Comparison of ENCODE assay signal across 31 cellular contexts in the genomic region with DNA sequence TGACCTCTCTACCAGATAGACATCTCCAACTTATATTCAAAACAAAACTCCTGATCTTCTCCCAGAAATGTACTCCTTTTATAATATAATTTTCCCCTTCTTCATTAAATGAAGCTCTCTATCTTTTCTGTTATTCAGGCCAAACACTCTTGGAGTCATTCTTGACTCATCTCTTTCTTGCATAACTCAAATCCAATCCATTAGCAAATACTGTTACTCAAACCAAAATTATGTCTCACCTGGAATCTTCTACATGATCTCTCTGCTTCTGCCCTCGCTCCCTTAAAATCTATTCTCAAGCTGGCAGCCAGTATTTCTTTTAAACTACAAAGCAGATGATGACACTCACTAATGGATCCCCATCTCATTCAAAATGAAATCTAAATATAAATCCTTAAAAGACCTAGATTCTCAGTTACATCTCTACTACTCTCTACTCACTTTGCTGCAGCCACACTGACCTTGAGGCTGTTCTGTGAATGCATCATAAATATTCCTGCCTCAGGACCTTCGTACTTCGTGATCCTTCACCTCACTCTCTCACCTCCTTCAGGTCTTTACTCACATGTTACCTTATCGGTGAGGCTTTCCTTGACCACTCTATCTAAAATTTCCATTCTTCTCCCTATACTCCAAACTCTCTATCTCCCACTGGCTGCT.
A peak's percentile ranks its signal among the peaks of the same experiment; 100 is the strongest.
DNase-seq lines count a peak whose midpoint lies in the region; ATAC-seq, FAIRE-seq and TF ChIP-seq lines count a peak whose summit lies in the region.
"Had no signal": no experiment of that assay in that cellular context is flagged by ENCODE, and none has a peak within 500 bp of the region (broad histone marks: within the 10 kb centered on the region; RNA-seq: fewer than 3 reads in every experiment).

No MANE protein-coding gene starts in this region.

- H3K27me3 Mint-ChIP-seq in astrocyte (ENCODE audit: low read depth, unreplicated experiment), result no peaks in the 10 kb centered on the region
- H3K27me3 Mint-ChIP-seq: activated CD4-positive, alpha-beta memory T cell treated with anti-CD3 and anti-CD28 coated beads, Interleukin-2, amount 10 ng/mL, durations not matched to agents 7 days and 5 days had no signal

- no peak overlapping the region for H3K14ac ChIP-seq in IMR-90 (replicated peaks; ENCODE audit: low read depth, low read length)

- H3K79me2 ChIP-seq in astrocyte (ENCODE audit: insufficient read depth, low read length) (no peaks in the 10 kb centered on the region), mesendoderm (ENCODE audit: control insufficient read depth, insufficient read depth, low read length) (no peaks in the 10 kb centered on the region)

- H3K36me3 ChIP-seq in IMR-90 (ENCODE audit: control insufficient read depth, insufficient read depth, low read length), result no peaks in the 10 kb centered on the region
- H3K36me3 ChIP-seq in astrocyte (ENCODE audit: insufficient read depth, low read length), result no peaks in the 10 kb centered on the region
- no peaks in the 10 kb centered on the region for H3K36me3 ChIP-seq in mucosa of descending colon (ENCODE audit: low read depth)
- H3K36me3 ChIP-seq in mesendoderm (ENCODE audit: control insufficient read depth, insufficient read depth, low read length), result no peaks in the 10 kb centered on the region
- H3K36me3 ChIP-seq: esophagus squamous epithelium, pancreas, right atrium auricular region, transverse colon had no signal

- H2BK120ac ChIP-seq in IMR-90 (ENCODE audit: low read depth, low read length) (no peak overlapping the region), mesendoderm (ENCODE audit: low read depth, low read length) (no peak overlapping the region)

- intact Hi-C loops in IMR-90 (cut with micrococcal nuclease), result no loop called here
- intact Hi-C loops in mucosa of descending colon (cut with DNase I, micrococcal nuclease), result no loop called here

- H3K27ac Mint-ChIP-seq in astrocyte (ENCODE audit: unreplicated experiment), result no peak overlapping the region
- H3K27ac Mint-ChIP-seq: activated CD4-positive, alpha-beta memory T cell treated with anti-CD3 and anti-CD28 coated beads, Interleukin-2, amount 10 ng/mL, durations not matched to agents 7 days and 5 days; activated naive CD4-positive, alpha-beta T cell treated with anti-CD3 and anti-CD28 coated beads, Interleukin-2, amount 50 U/mL, for 72 hours; activated T-helper 2 cell treated with anti-CD3 and anti-CD28 coated beads, Interferon-gamma antibody, Interleukin-2, Interleukin-4, amounts not matched to agents 10 μg/mL and 5 μg/mL and 100 μg/mL, durations not matched to agents 14 hours and 24 hours and 36 hours; H9; T-helper 1 cell treated with Interleukin-12 subunit alpha and Interleukin-12 subunit beta and Interleukin-4 antibody, amounts not matched to agents 30 μg/mL and 1 μg/mL, for 36 hours had no signal

- no peak overlapping the region for H3K4me3 Mint-ChIP-seq in astrocyte (ENCODE audit: unreplicated experiment)
- H3K4me3 Mint-ChIP-seq: activated CD4-positive, alpha-beta memory T cell treated with anti-CD3 and anti-CD28 coated beads, Interleukin-2, amount 10 ng/mL, durations not matched to agents 7 days and 5 days; H9; nephron progenitor cell; T-helper 1 cell treated with Interleukin-12 subunit alpha and Interleukin-12 subunit beta and Interleukin-4 antibody, amounts not matched to agents 30 μg/mL and 1 μg/mL, for 36 hours had no signal

- H3K23ac ChIP-seq in IMR-90 (ENCODE audit: low read depth, low read length), result no peak overlapping the region
- no peak overlapping the region for H3K23ac ChIP-seq in mesendoderm (ENCODE audit: low read length)

- no peak overlapping the region; the same call in 1 of the 2 replicates for H3K18ac ChIP-seq in IMR-90 (ENCODE audit: low read depth, low read length)
- no peak overlapping the region for H3K18ac ChIP-seq in mesendoderm (ENCODE audit: low read length)

- no peak overlapping the region for H2AK9ac ChIP-seq in IMR-90 (replicated peaks; ENCODE audit: low read depth, low read length, poor library complexity)

- BruUV-seq in IMR-90 (replicated peaks; lab: Mats Ljungman, UMichigan), result no TSS peak

- H3K79me1 ChIP-seq in IMR-90 (ENCODE audit: low read depth in 1 of 2, low read length in 2 of 2) (peaks cover 0 to 4% of the 10 kb centered on the region in 2 experiments; a peak in 2 of 4 replicates), mesendoderm (ENCODE audit: low read length) (no peaks in the 10 kb centered on the region)

- H4K20me1 ChIP-seq in IMR-90 (ENCODE audit: insufficient read depth, low read length) (no peaks in the 10 kb centered on the region), astrocyte (ENCODE audit: insufficient read depth, low read length) (no peaks in the 10 kb centered on the region)

- no peak overlapping the region for H2BK20ac ChIP-seq in IMR-90 (ENCODE audit: low read depth, low read length)

- no peak overlapping the region for H2AK5ac ChIP-seq in IMR-90 (ENCODE audit: low read depth, low read length)
- no peak overlapping the region for H2AK5ac ChIP-seq in mesendoderm (ENCODE audit: low read length)

- 97% methylated on average over 3 of the region's 4 CpGs; no CpG with 5 or more reads in 1 of the 2 experiments for WGBS in IMR-90 (ENCODE audit: extremely low coverage in 2 of 2, insufficient read length in 1 of 2), 2 experiments
- WGBS in mesendoderm (ENCODE audit: extremely low coverage, insufficient coverage, low lambda C conversion rate), result no CpG with 5 or more reads among the region's 4 CpGs

- H2BK15ac ChIP-seq in IMR-90 (ENCODE audit: low read depth, low read length), result no peak overlapping the region
- H2BK15ac ChIP-seq in mesendoderm (replicated peaks; ENCODE audit: low read depth), result no peak overlapping the region

- H3K36me3 Mint-ChIP-seq in astrocyte (ENCODE audit: low read depth, unreplicated experiment), result no peaks in the 10 kb centered on the region
- H3K36me3 Mint-ChIP-seq: activated naive CD4-positive, alpha-beta T cell treated with anti-CD3 and anti-CD28 coated beads, Interleukin-2, amount 50 U/mL, for 72 hours had no signal

- H3K4me3 ChIP-seq in IMR-90 (ENCODE audit: insufficient read depth, low read depth, low read length) (no peak overlapping the region), astrocyte (ENCODE audit: insufficient read depth, low read depth, low read length) (no peak overlapping the region), foreskin fibroblast (ENCODE audit: low read depth in 1 of 2, low read length in 2 of 2) (no peak overlapping the region), mucosa of descending colon (no peak overlapping the region), mesendoderm (ENCODE audit: low read length) (no peak overlapping the region)
- H3K4me3 ChIP-seq: esophagus squamous epithelium, lung, pancreas, right atrium auricular region, transverse colon had no signal

- TF ChIP-seq CTCF in IMR-90 (conservative IDR thresholded peaks at IDR 0.05; ENCODE audit: low read depth, low read length), result no peak
- TF ChIP-seq CTCF in astrocyte (IDR thresholded peaks at IDR 0.05; ENCODE audit: insufficient read depth, low read depth, low read length), result no peak
- TF ChIP-seq CTCF in foreskin fibroblast (IDR thresholded peaks at IDR 0.05; ENCODE audit: low read depth, low read length), result no peak
- no peak for TF ChIP-seq CTCF in mucosa of descending colon (IDR thresholded peaks at IDR 0.05)

- H3K27me3 ChIP-seq in IMR-90 (ENCODE audit: control insufficient read depth, insufficient read depth, low read length) (no peaks in the 10 kb centered on the region), astrocyte (ENCODE audit: insufficient read depth, low read length) (no peaks in the 10 kb centered on the region), mesendoderm (ENCODE audit: insufficient read depth, low read length, poor library complexity) (no peaks in the 10 kb centered on the region)
- H3K27me3 ChIP-seq: esophagus squamous epithelium, pancreas, right atrium auricular region, transverse colon had no signal

- H3K9me3 Mint-ChIP-seq in astrocyte (ENCODE audit: unreplicated experiment), result no peaks in the 10 kb centered on the region
- H3K9me3 Mint-ChIP-seq: activated CD4-positive, alpha-beta memory T cell treated with anti-CD3 and anti-CD28 coated beads, Interleukin-2, amount 10 ng/mL, durations not matched to agents 7 days and 5 days; activated T-helper 2 cell treated with anti-CD3 and anti-CD28 coated beads, Interferon-gamma antibody, Interleukin-2, Interleukin-4, amounts not matched to agents 10 μg/mL and 5 μg/mL and 100 μg/mL, durations not matched to agents 14 hours and 24 hours and 36 hours; H9; nephron progenitor cell; T-helper 1 cell treated with Interleukin-12 subunit alpha and Interleukin-12 subunit beta and Interleukin-4 antibody, amounts not matched to agents 30 μg/mL and 1 μg/mL, for 36 hours had no signal

- no peak for TF ChIP-seq POLR2A in IMR-90 (IDR thresholded peaks at IDR 0.05; ENCODE audit: low read depth, low read length)

- H3K27ac ChIP-seq in IMR-90 (ENCODE audit: insufficient read depth, low read length) (no peak overlapping the region), astrocyte (ENCODE audit: low read depth, low read length) (no peak overlapping the region), mesendoderm (ENCODE audit: low read depth, low read length) (no peak overlapping the region)
- H3K27ac ChIP-seq: esophagus squamous epithelium, pancreas, right atrium auricular region, transverse colon had no signal

- no peak overlapping the region for H4K91ac ChIP-seq in IMR-90 (ENCODE audit: insufficient read depth, low read depth, low read length)

- H4K5ac ChIP-seq in IMR-90 (ENCODE audit: low read depth, low read length), result no peak overlapping the region
- H4K5ac ChIP-seq in mesendoderm (ENCODE audit: low read length), result no peak overlapping the region

- H3K4me2 ChIP-seq in IMR-90 (ENCODE audit: low read depth, low read length) (no peak overlapping the region), astrocyte (ENCODE audit: low read length) (no peak overlapping the region), mesendoderm (ENCODE audit: low read length) (no peak overlapping the region)
- H3K4me2 ChIP-seq: SK-N-SH had no signal

- H2BK5ac ChIP-seq in IMR-90 (ENCODE audit: low read depth, low read length, poor library complexity, severe bottlenecking) (no peak overlapping the region), mesendoderm (ENCODE audit: low read length) (no peak overlapping the region)

- DNase-seq in AG20443 (ENCODE audit: low spot score) (peak; percentile 13), IMR-90 (peak; percentile 20), astrocyte (ENCODE audit: low read depth) (peak; percentile 2), foreskin fibroblast (peak; percentile 5 to 42), NCI-H524 treated with DMSO at 0.1 percent for 48 hours (lab: John Stamatoyannopoulos, UW) (no peak), mucosa of descending colon (no peak), mesendoderm (no peak)
- DNase-seq: activated CD4-positive, alpha-beta memory T cell treated with anti-CD3 and anti-CD28 coated beads, Interleukin-2, amount 10 ng/mL, durations not matched to agents 7 days and 5 days; activated CD4-positive, CD25-positive, alpha-beta regulatory T cell treated with anti-CD3 and anti-CD28 coated beads, Interleukin-2, amount 50 U/mL, for 72 hours; activated CD8-positive, alpha-beta memory T cell treated with anti-CD3 and anti-CD28 coated beads, Interleukin-2, amount 50 U/mL, for 48 hours; anterior cingulate cortex; cortex of kidney; DMS153; esophagus squamous epithelium; H9; NCI-H1105 treated with DMSO at 0.1 percent for 48 hours; NCI-H2029; NCI-H748 treated with DMSO at 0.1 percent for 48 hours; nephron progenitor cell; pancreas; SK-N-SH; stimulated activated CD4-positive, alpha-beta T cell treated with anti-CD3 and anti-CD28 coated beads, Interleukin-2, amount 100 ng/mL, for 48 hours; transverse colon had no signal

- H4K8ac ChIP-seq in IMR-90 (ENCODE audit: low read depth in 2 of 2, low read length in 2 of 2) (no peak overlapping the region), mesendoderm (ENCODE audit: low read depth, low read length) (no peak overlapping the region)

- H3K9ac ChIP-seq in IMR-90 (ENCODE audit: low read depth, low read length) (no peak overlapping the region), astrocyte (ENCODE audit: low read length) (no peak overlapping the region), mesendoderm (ENCODE audit: low read length) (no peak overlapping the region)
- H3K9ac ChIP-seq: SK-N-SH had no signal

- ATAC-seq in IMR-90 (ENCODE audit: low read depth) (no peak), mucosa of descending colon (no peak), GM21360 (IDR thresholded peaks at IDR 0.05; ENCODE audit: unreplicated experiment) (no peak)
- ATAC-seq: HepG2, pancreas had no signal

- no peak for TF ChIP-seq RAD21 in IMR-90 (IDR thresholded peaks at IDR 0.05; ENCODE audit: low read length)

- dilution Hi-C loops in IMR-90 (cut with HindIII; ENCODE audit: low sequenced_read_pairs, unreplicated experiment), result no loop called here

- H3K9me3 ChIP-seq in IMR-90 (ENCODE audit: control insufficient read depth, insufficient read depth, low read length) (no peaks in the 10 kb centered on the region), astrocyte (ENCODE audit: insufficient read depth, low read depth, low read length) (no peaks in the 10 kb centered on the region), mucosa of descending colon (no peaks in the 10 kb centered on the region)
- H3K9me3 ChIP-seq: esophagus squamous epithelium, pancreas, right atrium auricular region, SK-N-SH, transverse colon had no signal

- in situ Hi-C loops in IMR-90 (cut with MboI; ENCODE audit: low sequenced_read_pairs), result no loop called here

- CTCF ChIA-PET in IMR-90 (lab: Yijun Ruan, JAX), result no interaction called here

- H3K4me1 ChIP-seq in IMR-90 (ENCODE audit: control insufficient read depth, insufficient read depth, low read length) (no peaks in the 10 kb centered on the region; the same call in 1 of the 2 replicates), astrocyte (ENCODE audit: insufficient read depth, low read length) (no peaks in the 10 kb centered on the region), mucosa of descending colon (ENCODE audit: low read depth) (no peaks in the 10 kb centered on the region), mesendoderm (ENCODE audit: control insufficient read depth, low read depth, low read length) (no peaks in the 10 kb centered on the region)

- H3K4ac ChIP-seq in IMR-90 (ENCODE audit: low read depth, low read length) (no peak overlapping the region), mesendoderm (ENCODE audit: low read depth, low read length) (no peak overlapping the region)

- H2AFZ ChIP-seq in IMR-90 (replicated peaks; ENCODE audit: low read length, poor library complexity) (no peak overlapping the region), astrocyte (ENCODE audit: low read depth, low read length) (no peak overlapping the region)

- H3K56ac ChIP-seq in IMR-90 (ENCODE audit: extremely low read depth, insufficient read depth, low read length), result no peak overlapping the region
- H3K56ac ChIP-seq in mesendoderm (ENCODE audit: low read length), result no peak overlapping the region

- POLR2A ChIA-PET in IMR-90 (lab: Charles Lee; ENCODE audit: unreplicated experiment), result no interaction called here

- peaks cover 13% of the 10 kb centered on the region for H3K4me1 Mint-ChIP-seq in astrocyte (ENCODE audit: low read depth, unreplicated experiment)

- no peak for FAIRE-seq in astrocyte (lab: Jason Lieb, UNC)
- FAIRE-seq: HepG2, pancreas, TTC549 had no signal

- no peaks in the 10 kb centered on the region; the same call in 1 of the 2 replicates for H3K9me1 ChIP-seq in IMR-90 (ENCODE audit: insufficient read depth, low read length)

Comparison
In these comparisons a context has a peak if more than half of its experiments do, and no peak if none do; other contexts are left out.
1. DNase-seq: peak in AG20443 (single experiment), IMR-90 (single experiment), astrocyte (single experiment) and foreskin fibroblast (2 of 2); none in NCI-H524 treated with DMSO at 0.1 percent for 48 hours (single experiment), mucosa of descending colon (0 of 3) and mesendoderm (single experiment).